8 cellular contexts compared by ENCODE assay signal in the genomic region with DNA sequence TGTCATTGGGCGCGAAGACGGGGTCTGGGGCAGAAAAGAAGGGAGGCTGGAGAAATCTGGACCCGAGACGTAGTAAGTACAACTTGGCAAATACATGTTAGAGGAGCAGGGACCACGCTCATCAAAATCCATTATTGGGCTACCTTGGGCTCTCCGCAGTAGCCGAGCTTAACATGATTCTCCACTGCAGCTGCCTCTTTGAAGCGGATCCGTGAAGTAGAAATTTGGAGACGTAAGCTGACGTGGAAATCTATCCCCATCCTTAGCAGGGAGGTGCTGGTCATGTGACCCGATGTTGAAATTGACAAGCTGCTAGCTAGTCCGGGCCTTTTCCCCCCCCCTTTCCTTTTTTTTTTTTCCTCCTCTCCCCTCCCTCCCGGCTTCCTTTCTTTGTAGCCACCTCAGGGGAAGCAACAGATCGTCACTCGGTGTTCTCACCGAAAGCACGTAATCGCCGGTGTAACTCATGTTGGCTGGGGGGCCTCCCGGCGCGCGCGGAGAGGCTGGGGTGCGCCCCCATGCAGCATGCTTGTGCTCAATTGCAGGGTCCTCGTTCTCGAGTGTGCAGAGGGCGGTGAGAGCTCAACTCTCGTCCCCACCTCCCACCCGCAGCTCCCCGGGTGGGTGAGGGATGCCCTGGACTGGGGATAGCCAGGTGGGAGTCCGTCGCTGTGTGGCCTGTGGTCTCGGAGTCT. TPM values are rescaled to one million over a fixed set of nuclear protein-coding genes. Genes with fewer than 3 reads are reported as not detected.
DNase-seq lines count a peak whose midpoint lies in the region; ATAC-seq and TF ChIP-seq lines count a peak whose summit lies in the region.

Gene HOXA11, minus strand, starts transcription at position 220 of the 695 bp plus-strand sequence. Its CDS starts 88 bp downstream, at position 132.

- ATAC-seq in GM18511 (IDR thresholded peaks at IDR 0.05; ENCODE audit: unreplicated experiment): no peak
- no peak for ATAC-seq in GM18907 (IDR thresholded peaks at IDR 0.05; ENCODE audit: unreplicated experiment)

- H4K91ac ChIP-seq in trophoblast cell (ENCODE audit: low read depth, low read length): no peak within 1 kb of the TSS

- peaks cover 10% of the 10 kb centered on the region for H3K4me1 ChIP-seq in endodermal cell (ENCODE audit: control insufficient read depth, insufficient read depth, low read length)
- peaks cover 29 to 30% of the 10 kb centered on the region in 2 experiments for H3K4me1 ChIP-seq in trophoblast cell (ENCODE audit: control insufficient read depth in 1 of 2, insufficient read depth in 2 of 2, low read length in 2 of 2)

- H3K9me3 ChIP-seq in endodermal cell (ENCODE audit: control insufficient read depth, low read length) (no peaks in the 10 kb centered on the region), trophoblast cell (ENCODE audit: insufficient read depth, low read depth, low read length) (peaks cover 23% of the 10 kb centered on the region)

- H3K27me3 ChIP-seq in endodermal cell (ENCODE audit: control insufficient read depth, insufficient read depth, low read length, poor library complexity, severe bottlenecking): peaks cover 100% of the 10 kb centered on the region
- peaks cover 87% of the 10 kb centered on the region for H3K27me3 ChIP-seq in trophoblast cell (ENCODE audit: insufficient read depth, low read length)

- no peak within 1 kb of the TSS for H3K9ac ChIP-seq in endodermal cell (ENCODE audit: extremely low read depth, low read length, poor library complexity, severe bottlenecking)
- no peak within 1 kb of the TSS for H3K9ac ChIP-seq in trophoblast cell (ENCODE audit: low read length)

- H4K8ac ChIP-seq in trophoblast cell (ENCODE audit: low read depth, low read length): no peak within 1 kb of the TSS

- no peak within 1 kb of the TSS for H3K23ac ChIP-seq in trophoblast cell (ENCODE audit: low read length)

- H3K79me2 ChIP-seq in trophoblast cell (ENCODE audit: control insufficient read depth, insufficient read depth, low read length, poor library complexity): no peaks in the 10 kb centered on the region

- no peaks in the 10 kb centered on the region for H3K36me3 ChIP-seq in endodermal cell (ENCODE audit: control insufficient read depth, insufficient read depth, low read length)
- no peaks in the 10 kb centered on the region for H3K36me3 ChIP-seq in trophoblast cell (ENCODE audit: control insufficient read depth in 1 of 2, insufficient read depth in 2 of 2, low read length in 2 of 2)

- H3K4me2 ChIP-seq in trophoblast cell (ENCODE audit: low read length): peak within 1 kb of the TSS; percentile 64

- H3K14ac ChIP-seq in trophoblast cell (ENCODE audit: low read length): no peak within 1 kb of the TSS

- peak within 1 kb of the TSS; percentile 30 for H2AFZ ChIP-seq in trophoblast cell (ENCODE audit: insufficient read depth, low read length, poor library complexity)

- H2BK120ac ChIP-seq in trophoblast cell (ENCODE audit: insufficient read depth, low read length, poor library complexity): no peak within 1 kb of the TSS

- no peak within 1 kb of the TSS for H3K4ac ChIP-seq in trophoblast cell (ENCODE audit: low read depth, low read length)

- no peak for DNase-seq in activated CD4-positive, alpha-beta T cell treated with anti-CD3 and anti-CD28 coated beads, Interleukin-2, amount 10 ng/mL, durations not matched to agents 24 days and 14 days
- no peak for DNase-seq in activated CD4-positive, alpha-beta T cell treated with anti-CD3 and anti-CD28 coated beads, Interleukin-2, amount 50 U/mL, for 4 hours
- DNase-seq in NOMO-1 treated with dmso at 0.1 percent for 144 hours (lab: John Stamatoyannopoulos, UW; ENCODE audit: unreplicated experiment) (peak; percentile 85), endodermal cell (peak; percentile 69), trophoblast cell (no peak), amniotic stem cell (lab: John Stamatoyannopoulos, UW) (no peak)

- peaks cover 8% of the 10 kb centered on the region for H3K36me3 Mint-ChIP-seq in activated CD4-positive, alpha-beta T cell treated with anti-CD3 and anti-CD28 coated beads, Interleukin-2, amount 10 ng/mL, durations not matched to agents 24 days and 14 days (ENCODE audit: low read depth)
- no peaks in the 10 kb centered on the region for H3K36me3 Mint-ChIP-seq in endodermal cell (ENCODE audit: low read depth)

- peaks cover 81% of the 10 kb centered on the region for H3K27me3 Mint-ChIP-seq in activated CD4-positive, alpha-beta T cell treated with anti-CD3 and anti-CD28 coated beads, Interleukin-2, amount 10 ng/mL, durations not matched to agents 24 days and 14 days
- peaks cover 100% of the 10 kb centered on the region for H3K27me3 Mint-ChIP-seq in endodermal cell (ENCODE audit: insufficient read depth)

- peak within 1 kb of the TSS; percentile 77 for H3K4me3 ChIP-seq in endodermal cell (ENCODE audit: low read length)
- H3K4me3 ChIP-seq in trophoblast cell (ENCODE audit: low read depth, low read length): peak within 1 kb of the TSS; percentile 49

- 6% methylated on average over 15 to 36 of the region's 36 CpGs for WGBS in endodermal cell (ENCODE audit: insufficient coverage in 1 of 2, insufficient read length in 1 of 2), 2 experiments
- WGBS in trophoblast cell (ENCODE audit: extremely low coverage, insufficient coverage, insufficient read length): no CpG with 5 or more reads among the region's 36 CpGs

- H2BK5ac ChIP-seq in trophoblast cell (ENCODE audit: low read depth, low read length, poor library complexity): no peak within 1 kb of the TSS

- H3K27ac ChIP-seq in endodermal cell (ENCODE audit: low read depth, low read length): no peak within 1 kb of the TSS
- H3K27ac ChIP-seq in trophoblast cell (ENCODE audit: low read depth, low read length): no peak within 1 kb of the TSS

- no peak for TF ChIP-seq CTCF in endodermal cell (conservative IDR thresholded peaks at IDR 0.05)

- peak within 1 kb of the TSS; percentile 78 for H3K27ac Mint-ChIP-seq in activated CD4-positive, alpha-beta T cell treated with anti-CD3 and anti-CD28 coated beads, Interleukin-2, amount 10 ng/mL, durations not matched to agents 24 days and 14 days
- no peak within 1 kb of the TSS for H3K27ac Mint-ChIP-seq in endodermal cell

- H3K4me3 Mint-ChIP-seq in activated CD4-positive, alpha-beta T cell treated with anti-CD3 and anti-CD28 coated beads, Interleukin-2, amount 10 ng/mL, durations not matched to agents 24 days and 14 days: peak within 1 kb of the TSS; percentile 63
- peak within 1 kb of the TSS; percentile 46 for H3K4me3 Mint-ChIP-seq in endodermal cell

- no peak within 1 kb of the TSS for H2BK12ac ChIP-seq in trophoblast cell (ENCODE audit: low read length)

- H3K18ac ChIP-seq in trophoblast cell (ENCODE audit: low read length): no peak within 1 kb of the TSS

- H3K9me3 Mint-ChIP-seq in activated CD4-positive, alpha-beta T cell treated with anti-CD3 and anti-CD28 coated beads, Interleukin-2, amount 10 ng/mL, durations not matched to agents 24 days and 14 days: no peaks in the 10 kb centered on the region
- H3K9me3 Mint-ChIP-seq in endodermal cell: no peaks in the 10 kb centered on the region

- peaks cover 15% of the 10 kb centered on the region for H3K4me1 Mint-ChIP-seq in activated CD4-positive, alpha-beta T cell treated with anti-CD3 and anti-CD28 coated beads, Interleukin-2, amount 10 ng/mL, durations not matched to agents 24 days and 14 days
- peaks cover 19% of the 10 kb centered on the region for H3K4me1 Mint-ChIP-seq in endodermal cell

- H2AK5ac ChIP-seq in trophoblast cell (ENCODE audit: low read length): no peak within 1 kb of the TSS

- H3K79me1 ChIP-seq in trophoblast cell (ENCODE audit: low read length): peaks cover 3% of the 10 kb centered on the region

- H4K12ac ChIP-seq in trophoblast cell (ENCODE audit: low read depth, low read length): no peak within 1 kb of the TSS

- intact Hi-C loops in activated CD4-positive, alpha-beta T cell treated with anti-CD3 and anti-CD28 coated beads, Interleukin-2, amount 10 ng/mL, durations not matched to agents 24 days and 14 days (cut with micrococcal nuclease): loop anchor here (2.0 kb wide), 2 partner anchors 14 kb away; no protein-coding TSS in a partner anchor

RNA-seq across cellular contexts. Expression of gene HOXA11, which starts in this region (rescaled TPM):
- not detected in 2 replicates for total RNA-seq in activated CD4-positive, alpha-beta T cell treated with anti-CD3 and anti-CD28 coated beads, Interleukin-2, amount 10 ng/mL, durations not matched to agents 24 days and 14 days
- total RNA-seq in endodermal cell: not detected
- polyA plus RNA-seq in endodermal cell (2013, experiment 1 of 2): 1.8 TPM
- 1.4 TPM for polyA plus RNA-seq in endodermal cell (2013, experiment 2 of 2)
- polyA plus RNA-seq in trophoblast cell (2013): 1.5 and 2.2 TPM in 2 replicates

Comparison
In these comparisons a context has a peak if more than half of its experiments do, and no peak if none do; other contexts are left out.
1. DNase-seq: peak in NOMO-1 treated with dmso at 0.1 percent for 144 hours (single experiment) and endodermal cell (single experiment); none in activated CD4-positive, alpha-beta T cell treated with anti-CD3 and anti-CD28 coated beads, Interleukin-2, amount 10 ng/mL, durations not matched to agents 24 days and 14 days (single experiment), activated CD4-positive, alpha-beta T cell treated with anti-CD3 and anti-CD28 coated beads, Interleukin-2, amount 50 U/mL, for 4 hours (0 of 2), trophoblast cell (0 of 2) and amniotic stem cell (single experiment).